In genomic region chr2:221478106-221478863, GRCh38 we compare ENCODE assay signal across 20 cellular contexts.
DNase-seq lines count a peak whose midpoint lies in the region; ATAC-seq and TF ChIP-seq lines count a peak whose summit lies in the region.
"Had no signal": no experiment of that assay in that cellular context is flagged by ENCODE, and none has a peak within 500 bp of the region (broad histone marks: within the 10 kb centered on the region; RNA-seq: fewer than 3 reads in every experiment).

No MANE protein-coding gene starts in this region.

- DNase-seq in A673 (ENCODE audit: low spot score) (no peak), H9 (peak; percentile 47), dermis blood vessel endothelial cell (peak; percentile 27), islet precursor cell (peak; percentile 63), GOT3 (lab: John Stamatoyannopoulos, UW) (no peak), NCI-H146 treated with DMSO at 0.1 percent for 48 hours (lab: John Stamatoyannopoulos, UW; ENCODE audit: unreplicated experiment) (no peak)
- DNase-seq: activated CD4-positive, alpha-beta T cell treated with anti-CD3 and anti-CD28 coated beads, Interleukin-2, amount 50 U/mL, for 48 hours; activated T-cell treated with anti-CD3 and anti-CD28 coated beads, Interleukin-2, amount 50 U/mL, for 1 hour; brain microvascular endothelial cell; left ventricle myocardium superior; NCI-H2029 treated with DMSO at 0.1 percent for 48 hours; NCI-H524; ovary; stimulated activated CD4-positive, alpha-beta T cell treated with anti-CD3 and anti-CD28 coated beads, Interleukin-4, amount 100 ng/mL, for 4 hours; stimulated activated CD8-positive, alpha-beta memory T cell treated with anti-CD3 and anti-CD28 coated beads, Interleukin-4, amount 100 ng/mL, for 48 hours had no signal

- no peak overlapping the region for H2BK120ac ChIP-seq in H9 (ENCODE audit: low read depth, low read length, poor library complexity, severe bottlenecking)

- H2AFZ ChIP-seq in H9 (ENCODE audit: low read length), result no peak overlapping the region

- no peak overlapping the region for H3K4ac ChIP-seq in H9 (ENCODE audit: low read depth, low read length)

- H3K27me3 ChIP-seq in A673 (replicated peaks; ENCODE audit: insufficient read depth, low read depth, low read length, poor library complexity), result no peaks in the 10 kb centered on the region
- H3K27me3 ChIP-seq in H9 (ENCODE audit: insufficient read depth, low read length), result no peaks in the 10 kb centered on the region
- H3K27me3 ChIP-seq: brain microvascular endothelial cell, dorsolateral prefrontal cortex, ovary had no signal

- ATAC-seq in GM21360 (IDR thresholded peaks at IDR 0.05; ENCODE audit: unreplicated experiment) (no peak), HG03354 (IDR thresholded peaks at IDR 0.05; ENCODE audit: poor library complexity, severe bottlenecking, unreplicated experiment) (no peak)
- ATAC-seq: left ventricle myocardium superior had no signal

- peaks cover 0 to 14% (median 0%) of the 10 kb centered on the region in 3 experiments; a peak in 3 of 7 replicates for H3K36me3 Mint-ChIP-seq in H9 (ENCODE audit: insufficient read depth in 1 of 3, low read depth in 3 of 3)
- H3K36me3 Mint-ChIP-seq: activated naive CD8-positive, alpha-beta T cell had no signal

- peaks cover 7% of the 10 kb centered on the region; the same call in 1 of the 2 replicates for H3K27me3 Mint-ChIP-seq in H9 (ENCODE audit: low read depth)
- H3K27me3 Mint-ChIP-seq: activated naive CD8-positive, alpha-beta T cell had no signal

- H3K18ac ChIP-seq in H9 (ENCODE audit: insufficient read length, low read depth, low read length), result no peak overlapping the region

- no peak overlapping the region for H3K56ac ChIP-seq in H9 (ENCODE audit: insufficient read length, low read depth, low read length)

- no peak overlapping the region for H2AK5ac ChIP-seq in H9 (ENCODE audit: insufficient read length, low read length)

- H3K4me1 ChIP-seq in A673 (ENCODE audit: insufficient read depth, low read length, poor library complexity, severe bottlenecking), result no peaks in the 10 kb centered on the region
- H3K4me1 ChIP-seq in H9 (ENCODE audit: insufficient read depth, low read length), result peaks cover 3% of the 10 kb centered on the region; the same call in 1 of the 2 replicates

- intact Hi-C loops in A673 (cut with micrococcal nuclease; ENCODE audit: unreplicated experiment), result no loop called here

- H3K4me1 Mint-ChIP-seq in H9, result peaks cover 18 to 21% of the 10 kb centered on the region in 2 experiments

- H4K20me1 ChIP-seq in H9 (ENCODE audit: control insufficient read depth, insufficient read depth, insufficient read length), result no peaks in the 10 kb centered on the region

- no peak overlapping the region; a peak in 1 of 5 replicates for H3K4me3 Mint-ChIP-seq in H9
- H3K4me3 Mint-ChIP-seq: activated naive CD8-positive, alpha-beta T cell had no signal

- H2BK20ac ChIP-seq in H9 (ENCODE audit: low read depth, low read length, poor library complexity, severe bottlenecking), result no peak overlapping the region

- H3K23me2 ChIP-seq in H9 (ENCODE audit: insufficient read length, low read depth, low read length, poor library complexity, severe bottlenecking), result no peaks in the 10 kb centered on the region

- peak overlapping the region in 1 of 3 experiments; percentile 62; a peak in 2 of 7 replicates for H3K27ac Mint-ChIP-seq in H9
- H3K27ac Mint-ChIP-seq: activated naive CD8-positive, alpha-beta T cell had no signal

- H3K9me3 Mint-ChIP-seq in H9, result no peaks in the 10 kb centered on the region

- 0 out of 2 replicates have a peak, but pooled peaks have one; percentile 12 for TF ChIP-seq CTCF in A673 (conservative IDR thresholded peaks at IDR 0.05; ENCODE audit: low read depth, low read length)
- TF ChIP-seq CTCF in H9 (conservative IDR thresholded peaks at IDR 0.05), result peak; percentile 53

- H2BK12ac ChIP-seq in H9 (ENCODE audit: insufficient read length, low read depth, low read length), result no peak overlapping the region

- H3K4me2 ChIP-seq in H9 (ENCODE audit: insufficient read depth, insufficient read length, low read length), result no peak overlapping the region

- H3K9me3 ChIP-seq in A673 (ENCODE audit: low read depth, low read length, poor library complexity, severe bottlenecking), result no peaks in the 10 kb centered on the region
- no peaks in the 10 kb centered on the region for H3K9me3 ChIP-seq in H9 (ENCODE audit: control insufficient read depth, low read depth, low read length)
- H3K9me3 ChIP-seq: ovary had no signal

- H2BK15ac ChIP-seq in H9 (ENCODE audit: low read depth, low read length), result no peak overlapping the region

- no peak overlapping the region for H2BK5ac ChIP-seq in H9 (ENCODE audit: insufficient read length, low read length)

- no peak overlapping the region for H3K4me3 ChIP-seq in A673 (ENCODE audit: low read depth, low read length, poor library complexity, severe bottlenecking)
- H3K4me3 ChIP-seq: ovary, skin epidermis had no signal

- no peak overlapping the region for H4K5ac ChIP-seq in H9 (ENCODE audit: insufficient read length, low read depth, low read length)

- CTCF ChIA-PET in A673 (lab: Charles Lee), result no interaction called here

- WGBS in H9 (ENCODE audit: extremely low coverage, insufficient read length, low lambda C conversion rate), result no CpG with 5 or more reads among the region's 6 CpGs

- POLR2A ChIA-PET in A673 (lab: Charles Lee; ENCODE audit: low non-redundant PET), result no interaction called here

- H3K9ac ChIP-seq in H9 (ENCODE audit: extremely low read depth, insufficient read length, low read length), result no peak overlapping the region

- no peak overlapping the region for H3K14ac ChIP-seq in H9 (ENCODE audit: insufficient read depth, low read length)

- H3K27ac ChIP-seq in A673 (ENCODE audit: low read depth, low read length, poor library complexity, severe bottlenecking) (no peak overlapping the region), H9 (ENCODE audit: insufficient read length, low read depth, low read length) (no peak overlapping the region)
- H3K27ac ChIP-seq: brain microvascular endothelial cell, ovary had no signal

- no peak overlapping the region for H4K8ac ChIP-seq in H9 (replicated peaks; ENCODE audit: insufficient read length, low read depth, low read length)

- no peaks in the 10 kb centered on the region for H3K36me3 ChIP-seq in A673 (ENCODE audit: insufficient read depth, low read length, poor library complexity, severe bottlenecking)
- H3K36me3 ChIP-seq: brain microvascular endothelial cell, ovary had no signal

- H3K79me2 ChIP-seq in H9 (ENCODE audit: insufficient read depth, low read length), result no peaks in the 10 kb centered on the region

- no TSS peak for BruUV-seq in A673 (replicated peaks; lab: Mats Ljungman, UMichigan)

- H3K79me1 ChIP-seq in H9 (ENCODE audit: insufficient read depth, low read depth, low read length, poor library complexity, severe bottlenecking), result no peaks in the 10 kb centered on the region

- no peak overlapping the region for H3K23ac ChIP-seq in H9 (ENCODE audit: insufficient read length, low read depth, low read length)

- H4K91ac ChIP-seq in H9 (ENCODE audit: insufficient read length, low read depth, low read length), result no peak overlapping the region

- no peak overlapping the region for H3T11ph ChIP-seq in H9 (ENCODE audit: low read length)

Comparison
In these comparisons a context has a peak if more than half of its experiments do, and no peak if none do; other contexts are left out.
1. DNase-seq: peak in H9 (single experiment), dermis blood vessel endothelial cell (single experiment) and islet precursor cell (single experiment); none in A673 (single experiment), GOT3 (single experiment) and NCI-H146 treated with DMSO at 0.1 percent for 48 hours (single experiment).